In the genomic region with DNA sequence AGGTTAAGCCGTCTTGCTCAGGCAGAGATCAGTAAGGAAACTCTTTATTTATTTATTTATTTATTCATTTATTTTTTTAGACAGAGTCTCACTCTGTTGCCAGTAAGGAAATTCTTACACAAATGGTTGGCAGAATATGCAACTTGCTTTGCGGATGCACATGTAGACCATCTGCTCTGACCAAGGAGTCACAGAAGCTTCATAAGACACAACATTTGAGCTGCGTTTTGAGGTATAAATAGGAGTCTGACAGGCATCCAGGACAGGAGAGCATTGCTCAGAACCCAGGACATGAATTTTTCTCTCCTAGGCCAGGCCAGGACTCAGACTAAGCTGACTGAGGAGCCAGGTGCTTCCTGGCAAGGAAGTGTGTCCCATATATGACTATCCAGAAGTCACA, we compare ENCODE assay signal across 28 cellular contexts.
"Had no signal": no experiment of that assay in that cellular context is flagged by ENCODE, and none has a peak within 500 bp of the region (broad histone marks: within the 10 kb centered on the region; RNA-seq: fewer than 3 reads in every experiment).

No MANE protein-coding gene starts in this region.

- H3K4me3 ChIP-seq: ovary, psoas muscle, right lobe of liver, sigmoid colon, suprapubic skin, testis, tibial nerve, upper lobe of left lung, vagina had no signal

- H3K27ac ChIP-seq: ovary, parathyroid adenoma, psoas muscle, right lobe of liver, sigmoid colon, suprapubic skin, testis, tibial nerve, upper lobe of left lung, vagina had no signal

- H3K9ac ChIP-seq: parathyroid adenoma had no signal

- H3K36me3 ChIP-seq: ovary, right lobe of liver, sigmoid colon, suprapubic skin, tibial nerve, upper lobe of left lung, vagina had no signal

- H3K9me3 ChIP-seq: ovary, psoas muscle, right lobe of liver, sigmoid colon, suprapubic skin, testis, tibial nerve, upper lobe of left lung, vagina had no signal

- ATAC-seq: naive thymus-derived CD8-positive, alpha-beta T cell; natural killer cell treated with Interleukin-12 subunit alpha and Interleukin-12 subunit beta and Interleukin-15 and Interleukin-18, amount 100 ng/mL, for 72 hours; psoas muscle; right cardiac atrium; right lobe of liver; stimulated activated memory B cell treated with anti-CD40 and anti-IgM and Interleukin-4, amounts not matched to agents 10 μg/mL and 1 μg/mL and 100 μg/mL, for 72 hours; stimulated activated naive CD8-positive, alpha-beta T cell treated with anti-CD3 and anti-CD28 coated beads, Interleukin-15, amount 100 ng/mL, for 72 hours; stimulated activated naive CD8-positive, alpha-beta T cell treated with anti-CD3 and anti-CD28 coated beads, Interleukin-15, Interleukin-2, amounts not matched to agents 100 U/mL and 50 U/mL, for 24 hours had no signal

- H3K27me3 ChIP-seq: ovary, right lobe of liver, sigmoid colon, suprapubic skin, testis, tibial nerve, upper lobe of left lung, vagina had no signal

- DNase-seq: naive thymus-derived CD8-positive, alpha-beta T cell; nephron progenitor cell; occipital lobe; ovary; posterior cingulate gyrus; psoas muscle; right cardiac atrium; right lobe of liver; sigmoid colon; small intestine; stimulated activated CD4-positive, alpha-beta T cell treated with anti-CD3 and anti-CD28 coated beads, Interleukin-12 subunit alpha, Interleukin-12 subunit beta, amount 100 ng/mL, for 4 hours; stimulated activated CD4-positive, alpha-beta T cell treated with anti-CD3 and anti-CD28 coated beads, Interleukin-1b, Interleukin-23, amount 100 ng/mL, for 48 hours; stimulated activated CD4-positive, alpha-beta T cell treated with anti-CD3 and anti-CD28 coated beads, Interleukin-4, amount 100 ng/mL, for 1 hour; stimulated activated CD4-positive, alpha-beta T cell treated with anti-CD3 and anti-CD28 coated beads, Interleukin-4, amount 100 ng/mL, for 4 hours; stimulated activated CD8-positive, alpha-beta memory T cell treated with anti-CD3 and anti-CD28 coated beads, Interleukin-4, amount 100 ng/mL, for 48 hours; stimulated activated naive CD4-positive, alpha-beta T cell; stimulated activated naive CD8-positive, alpha-beta T cell treated with anti-CD3 and anti-CD28 coated beads, Interleukin-15, amount 100 ng/mL, for 72 hours; stimulated activated naive CD8-positive, alpha-beta T cell treated with anti-CD3 and anti-CD28 coated beads, Interleukin-15, Interleukin-2, amounts not matched to agents 100 U/mL and 50 U/mL, for 24 hours; substantia nigra; testis; trophoblast cell; upper lobe of left lung had no signal

- H2AFZ ChIP-seq: parathyroid adenoma had no signal

- H3K4me1 ChIP-seq: parathyroid adenoma, psoas muscle, right lobe of liver, sigmoid colon, suprapubic skin, testis, tibial nerve, upper lobe of left lung, vagina had no signal
